ENCODE assay signal across 1 cellular context in genomic region chr9:127805620-127806019, GRCh38.
A peak's percentile ranks its signal among the peaks of the same experiment; 100 is the strongest.
TF ChIP-seq lines count a peak whose summit lies in the region.

No MANE protein-coding gene starts in this region.

TF ChIP-seq in K562, 482 proteins besides CTCF, POLR2A, EP300 and RAD21:
- TF ChIP-seq KLF10 (CRISPR knock-in tag; IDR thresholded peaks at IDR 0.05) (no peak), RB1 (IDR thresholded peaks at IDR 0.05; ENCODE audit: low read depth) (0 out of 2 replicates have a peak, but pooled peaks have one; percentile 17), CTCFL (IDR thresholded peaks at IDR 0.05; ENCODE audit: borderline replicate concordance, insufficient read depth, low read depth, low read length, poor library complexity, severe bottlenecking) (peak; percentile 82), ARID1B (IDR thresholded peaks at IDR 0.05) (no peak)
TF ChIP-seq in K562: peak in this region for 2.
